Comparison of ENCODE assay signal across 2 cellular contexts in the genomic region with DNA sequence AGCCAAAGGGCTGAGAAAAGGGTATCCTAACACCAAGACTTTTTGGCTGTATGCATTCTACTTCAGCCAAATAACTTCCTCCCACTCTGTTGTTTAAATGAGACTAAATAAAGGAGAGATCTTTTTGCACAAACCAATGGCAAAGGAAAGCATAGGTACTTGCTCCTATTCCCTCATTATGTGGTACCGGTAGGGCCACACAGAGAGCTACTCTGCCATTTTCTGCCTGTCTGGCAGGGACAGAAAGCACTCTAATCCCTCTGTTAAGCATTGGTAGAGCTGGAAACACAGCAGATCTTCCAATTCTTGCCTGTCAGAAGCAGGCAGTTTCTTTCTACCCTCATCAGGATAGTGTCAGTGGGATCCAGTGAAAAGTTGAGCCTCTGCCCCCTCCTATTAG.
TF ChIP-seq lines count a peak whose summit lies in the region.

No MANE protein-coding gene starts in this region.

TF ChIP-seq in GM23338, 12 proteins besides CTCF, POLR2A, EP300 and RAD21 (continued from another document):
- no peak for TF ChIP-seq ZNF462 (CRISPR knock-in tag; IDR thresholded peaks at IDR 0.05)
- TF ChIP-seq ZNF331 (CRISPR knock-in tag; IDR thresholded peaks at IDR 0.05; ENCODE audit: low read depth), result no peak
- no peak for TF ChIP-seq CREB1 (CRISPR knock-in tag; IDR thresholded peaks at IDR 0.05; ENCODE audit: low read depth)
- TF ChIP-seq, protein P1, sequence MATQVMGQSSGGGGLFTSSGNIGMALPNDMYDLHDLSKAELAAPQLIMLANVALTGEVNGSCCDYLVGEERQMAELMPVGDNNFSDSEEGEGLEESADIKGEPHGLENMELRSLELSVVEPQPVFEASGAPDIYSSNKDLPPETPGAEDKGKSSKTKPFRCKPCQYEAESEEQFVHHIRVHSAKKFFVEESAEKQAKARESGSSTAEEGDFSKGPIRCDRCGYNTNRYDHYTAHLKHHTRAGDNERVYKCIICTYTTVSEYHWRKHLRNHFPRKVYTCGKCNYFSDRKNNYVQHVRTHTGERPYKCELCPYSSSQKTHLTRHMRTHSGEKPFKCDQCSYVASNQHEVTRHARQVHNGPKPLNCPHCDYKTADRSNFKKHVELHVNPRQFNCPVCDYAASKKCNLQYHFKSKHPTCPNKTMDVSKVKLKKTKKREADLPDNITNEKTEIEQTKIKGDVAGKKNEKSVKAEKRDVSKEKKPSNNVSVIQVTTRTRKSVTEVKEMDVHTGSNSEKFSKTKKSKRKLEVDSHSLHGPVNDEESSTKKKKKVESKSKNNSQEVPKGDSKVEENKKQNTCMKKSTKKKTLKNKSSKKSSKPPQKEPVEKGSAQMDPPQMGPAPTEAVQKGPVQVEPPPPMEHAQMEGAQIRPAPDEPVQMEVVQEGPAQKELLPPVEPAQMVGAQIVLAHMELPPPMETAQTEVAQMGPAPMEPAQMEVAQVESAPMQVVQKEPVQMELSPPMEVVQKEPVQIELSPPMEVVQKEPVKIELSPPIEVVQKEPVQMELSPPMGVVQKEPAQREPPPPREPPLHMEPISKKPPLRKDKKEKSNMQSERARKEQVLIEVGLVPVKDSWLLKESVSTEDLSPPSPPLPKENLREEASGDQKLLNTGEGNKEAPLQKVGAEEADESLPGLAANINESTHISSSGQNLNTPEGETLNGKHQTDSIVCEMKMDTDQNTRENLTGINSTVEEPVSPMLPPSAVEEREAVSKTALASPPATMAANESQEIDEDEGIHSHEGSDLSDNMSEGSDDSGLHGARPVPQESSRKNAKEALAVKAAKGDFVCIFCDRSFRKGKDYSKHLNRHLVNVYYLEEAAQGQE (IDR thresholded peaks at IDR 0.05; ENCODE audit: unreplicated experiment), result no peak
- no peak for TF ChIP-seq ETS1 (IDR thresholded peaks at IDR 0.05)
- no peak for TF ChIP-seq POLR2AphosphoS5 (IDR thresholded peaks at IDR 0.05; ENCODE audit: low read depth)
- no peak for TF ChIP-seq JUNB (IDR thresholded peaks at IDR 0.05; ENCODE audit: unreplicated experiment)
- no peak for TF ChIP-seq EZH2 (IDR thresholded peaks at IDR 0.05; ENCODE audit: low read depth, unreplicated experiment)

TF ChIP-seq in WTC11, 78 proteins besides CTCF, POLR2A, EP300 and RAD21 (continued from another document):
- TF ChIP-seq, protein P2, sequence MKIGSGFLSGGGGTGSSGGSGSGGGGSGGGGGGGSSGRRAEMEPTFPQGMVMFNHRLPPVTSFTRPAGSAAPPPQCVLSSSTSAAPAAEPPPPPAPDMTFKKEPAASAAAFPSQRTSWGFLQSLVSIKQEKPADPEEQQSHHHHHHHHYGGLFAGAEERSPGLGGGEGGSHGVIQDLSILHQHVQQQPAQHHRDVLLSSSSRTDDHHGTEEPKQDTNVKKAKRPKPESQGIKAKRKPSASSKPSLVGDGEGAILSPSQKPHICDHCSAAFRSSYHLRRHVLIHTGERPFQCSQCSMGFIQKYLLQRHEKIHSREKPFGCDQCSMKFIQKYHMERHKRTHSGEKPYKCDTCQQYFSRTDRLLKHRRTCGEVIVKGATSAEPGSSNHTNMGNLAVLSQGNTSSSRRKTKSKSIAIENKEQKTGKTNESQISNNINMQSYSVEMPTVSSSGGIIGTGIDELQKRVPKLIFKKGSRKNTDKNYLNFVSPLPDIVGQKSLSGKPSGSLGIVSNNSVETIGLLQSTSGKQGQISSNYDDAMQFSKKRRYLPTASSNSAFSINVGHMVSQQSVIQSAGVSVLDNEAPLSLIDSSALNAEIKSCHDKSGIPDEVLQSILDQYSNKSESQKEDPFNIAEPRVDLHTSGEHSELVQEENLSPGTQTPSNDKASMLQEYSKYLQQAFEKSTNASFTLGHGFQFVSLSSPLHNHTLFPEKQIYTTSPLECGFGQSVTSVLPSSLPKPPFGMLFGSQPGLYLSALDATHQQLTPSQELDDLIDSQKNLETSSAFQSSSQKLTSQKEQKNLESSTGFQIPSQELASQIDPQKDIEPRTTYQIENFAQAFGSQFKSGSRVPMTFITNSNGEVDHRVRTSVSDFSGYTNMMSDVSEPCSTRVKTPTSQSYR (CRISPR knock-in tag; IDR thresholded peaks at IDR 0.05), result no peak
- no peak for TF ChIP-seq ELF4 (CRISPR knock-in tag; IDR thresholded peaks at IDR 0.05; ENCODE audit: low read depth)
- TF ChIP-seq, protein P3, sequence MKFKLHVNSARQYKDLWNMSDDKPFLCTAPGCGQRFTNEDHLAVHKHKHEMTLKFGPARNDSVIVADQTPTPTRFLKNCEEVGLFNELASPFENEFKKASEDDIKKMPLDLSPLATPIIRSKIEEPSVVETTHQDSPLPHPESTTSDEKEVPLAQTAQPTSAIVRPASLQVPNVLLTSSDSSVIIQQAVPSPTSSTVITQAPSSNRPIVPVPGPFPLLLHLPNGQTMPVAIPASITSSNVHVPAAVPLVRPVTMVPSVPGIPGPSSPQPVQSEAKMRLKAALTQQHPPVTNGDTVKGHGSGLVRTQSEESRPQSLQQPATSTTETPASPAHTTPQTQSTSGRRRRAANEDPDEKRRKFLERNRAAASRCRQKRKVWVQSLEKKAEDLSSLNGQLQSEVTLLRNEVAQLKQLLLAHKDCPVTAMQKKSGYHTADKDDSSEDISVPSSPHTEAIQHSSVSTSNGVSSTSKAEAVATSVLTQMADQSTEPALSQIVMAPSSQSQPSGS (CRISPR knock-in tag; IDR thresholded peaks at IDR 0.05; ENCODE audit: borderline replicate concordance, low read depth), result no peak
